1 cellular context compared by ENCODE assay signal in the genomic region with DNA sequence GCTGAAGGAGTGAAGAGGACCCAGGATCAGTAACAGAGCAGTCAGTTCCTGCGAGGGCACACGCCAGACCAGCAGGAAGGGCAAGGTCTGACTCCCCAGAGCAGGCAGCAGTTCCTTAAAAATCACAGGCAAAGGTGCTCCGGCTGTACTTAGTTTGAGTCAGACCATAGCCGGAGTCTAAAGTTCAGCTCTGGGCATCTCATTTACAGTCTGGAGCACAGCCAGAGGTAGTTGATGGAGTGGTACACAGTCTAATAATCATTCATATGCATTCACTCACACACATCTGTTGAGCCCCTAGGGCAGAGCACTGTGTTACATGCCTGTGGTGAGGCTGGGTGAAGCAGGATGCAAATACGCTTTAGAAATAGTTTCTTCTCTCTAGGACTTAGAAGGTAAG.
TF ChIP-seq lines count a peak whose summit lies in the region.

No MANE protein-coding gene starts in this region.

TF ChIP-seq in IMR-90, 13 proteins besides CTCF, POLR2A, EP300 and RAD21:
- TF ChIP-seq, protein P1, sequence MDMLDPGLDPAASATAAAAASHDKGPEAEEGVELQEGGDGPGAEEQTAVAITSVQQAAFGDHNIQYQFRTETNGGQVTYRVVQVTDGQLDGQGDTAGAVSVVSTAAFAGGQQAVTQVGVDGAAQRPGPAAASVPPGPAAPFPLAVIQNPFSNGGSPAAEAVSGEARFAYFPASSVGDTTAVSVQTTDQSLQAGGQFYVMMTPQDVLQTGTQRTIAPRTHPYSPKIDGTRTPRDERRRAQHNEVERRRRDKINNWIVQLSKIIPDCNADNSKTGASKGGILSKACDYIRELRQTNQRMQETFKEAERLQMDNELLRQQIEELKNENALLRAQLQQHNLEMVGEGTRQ (IDR thresholded peaks at IDR 0.05; ENCODE audit: low read depth, low read length) = no peak
- TF ChIP-seq MAFK (IDR thresholded peaks at IDR 0.05; ENCODE audit: low read depth, low read length) (no peak), RFX5 (IDR thresholded peaks at IDR 0.05; ENCODE audit: low read depth, low read length) (no peak), FOS (IDR thresholded peaks at IDR 0.05; ENCODE audit: low read depth, low read length) (no peak), CEBPB (IDR thresholded peaks at IDR 0.05; ENCODE audit: low read depth, low read length) (no peak), BHLHE40 (IDR thresholded peaks at IDR 0.05; ENCODE audit: low read depth, low read length) (no peak), RCOR1 (IDR thresholded peaks at IDR 0.05; ENCODE audit: insufficient replicate concordance, low read length) (no peak), NFE2L2 (IDR thresholded peaks at IDR 0.05; ENCODE audit: low read depth, low read length) (no peak), SMC3 (IDR thresholded peaks at IDR 0.05; ENCODE audit: low read depth, low read length) (no peak), MXI1 (IDR thresholded peaks at IDR 0.05; ENCODE audit: borderline replicate concordance, low read depth, low read length) (no peak), ELK1 (IDR thresholded peaks at IDR 0.05; ENCODE audit: borderline replicate concordance, low read depth, low read length) (no peak), MAZ (IDR thresholded peaks at IDR 0.05; ENCODE audit: borderline replicate concordance, low read depth, low read length) (no peak)
